ENCODE assay signal across 9 cellular contexts in genomic region chr11:33375236-33375635, GRCh38. TPM values are rescaled to one million over a fixed set of nuclear protein-coding genes. Genes with fewer than 3 reads are reported as not detected.
A peak's percentile ranks its signal among the peaks of the same experiment; 100 is the strongest.
DNase-seq lines count a peak whose midpoint lies in the region; TF ChIP-seq lines count a peak whose summit lies in the region.
"Had no signal": no experiment of that assay in that cellular context is flagged by ENCODE, and none has a peak within 500 bp of the region (broad histone marks: within the 10 kb centered on the region; RNA-seq: fewer than 3 reads in every experiment).

No MANE protein-coding gene starts in this region.

- peak overlapping the region; percentile 79 for H3K9ac ChIP-seq in adipocyte (ENCODE audit: low read length)

- H3K27me3 ChIP-seq in adipocyte (replicated peaks; ENCODE audit: control insufficient read depth, insufficient read depth, low read length) (no peaks in the 10 kb centered on the region), iPS DF 6.9 (ENCODE audit: control insufficient read depth, insufficient read depth, low read length) (peaks cover 19% of the 10 kb centered on the region), stomach (peaks cover 5 to 80% (median 30%) of the 10 kb centered on the region in 3 donors)
- H3K27me3 ChIP-seq: ovary had no signal

- H3K4me3 Mint-ChIP-seq in activated naive CD4-positive, alpha-beta T cell treated with anti-CD3 and anti-CD28 coated beads for 36 hours, result peak overlapping the region; percentile 53
- no peak overlapping the region for H3K4me3 Mint-ChIP-seq in T-helper 2 cell treated with Interferon-gamma antibody and Interleukin-4, amounts not matched to agents 5 μg/mL and 100 μg/mL, for 36 hours

- H3K27ac ChIP-seq in iPS DF 6.9 (ENCODE audit: low read length) (no peak overlapping the region), stomach (no peak overlapping the region)
- H3K27ac ChIP-seq: ovary had no signal

- H3K4me3 ChIP-seq in adipocyte (ENCODE audit: low read length) (peak overlapping the region; percentile 86), iPS DF 6.9 (ENCODE audit: low read length) (peak overlapping the region; percentile 63; the same call in 1 of the 2 replicates), stomach (peak overlapping the region in 3 of 4 donors; percentile 45 to 71 (median 54))

- no peaks in the 10 kb centered on the region for H3K9me3 ChIP-seq in adipocyte (ENCODE audit: control insufficient read depth, low read length)
- no peaks in the 10 kb centered on the region for H3K9me3 ChIP-seq in iPS DF 6.9 (ENCODE audit: control insufficient read depth, insufficient read depth, low read length)
- no peaks in the 10 kb centered on the region for H3K9me3 ChIP-seq in stomach
- H3K9me3 ChIP-seq: ovary had no signal

- peaks cover 47% of the 10 kb centered on the region for H3K27me3 Mint-ChIP-seq in activated naive CD4-positive, alpha-beta T cell treated with anti-CD3 and anti-CD28 coated beads for 36 hours (ENCODE audit: low read depth)
- peaks cover 57% of the 10 kb centered on the region for H3K27me3 Mint-ChIP-seq in T-helper 2 cell treated with Interferon-gamma antibody and Interleukin-4, amounts not matched to agents 5 μg/mL and 100 μg/mL, for 36 hours (ENCODE audit: low read depth)

- TF ChIP-seq EP300 in stomach (IDR thresholded peaks at IDR 0.05), result no peak

- H3K9me3 Mint-ChIP-seq in activated naive CD4-positive, alpha-beta T cell treated with anti-CD3 and anti-CD28 coated beads for 36 hours, result no peaks in the 10 kb centered on the region
- no peaks in the 10 kb centered on the region for H3K9me3 Mint-ChIP-seq in T-helper 2 cell treated with Interferon-gamma antibody and Interleukin-4, amounts not matched to agents 5 μg/mL and 100 μg/mL, for 36 hours

- peaks cover 2% of the 10 kb centered on the region for H3K4me1 Mint-ChIP-seq in activated naive CD4-positive, alpha-beta T cell treated with anti-CD3 and anti-CD28 coated beads for 36 hours (ENCODE audit: low read depth)
- H3K4me1 Mint-ChIP-seq in T-helper 2 cell treated with Interferon-gamma antibody and Interleukin-4, amounts not matched to agents 5 μg/mL and 100 μg/mL, for 36 hours (ENCODE audit: low read depth), result peaks cover 2% of the 10 kb centered on the region

- H3K36me3 ChIP-seq in adipocyte (ENCODE audit: control insufficient read depth, insufficient read depth, low read length, severe bottlenecking) (no peaks in the 10 kb centered on the region), iPS DF 6.9 (ENCODE audit: control insufficient read depth, insufficient read depth, low read length) (no peaks in the 10 kb centered on the region), stomach (no peaks in the 10 kb centered on the region)
- H3K36me3 ChIP-seq: ovary had no signal

- H3K36me3 Mint-ChIP-seq in activated naive CD4-positive, alpha-beta T cell treated with anti-CD3 and anti-CD28 coated beads for 36 hours (ENCODE audit: low read depth), result no peaks in the 10 kb centered on the region
- H3K36me3 Mint-ChIP-seq in T-helper 2 cell treated with Interferon-gamma antibody and Interleukin-4, amounts not matched to agents 5 μg/mL and 100 μg/mL, for 36 hours (ENCODE audit: low read depth), result no peaks in the 10 kb centered on the region

- CTCF ChIA-PET in activated naive CD4-positive, alpha-beta T cell treated with anti-CD3 and anti-CD28 coated beads for 36 hours (lab: Charles Lee), result interaction anchor here (0.8 kb wide), 1 partner anchor 13 kb away, joined by 3 read pairs; no protein-coding TSS in a partner anchor

- TF ChIP-seq POLR2A in stomach (IDR thresholded peaks at IDR 0.05), result no peak

- H3K4me1 ChIP-seq in adipocyte (ENCODE audit: control insufficient read depth, insufficient read depth, low read length) (peaks cover 16% of the 10 kb centered on the region), iPS DF 6.9 (ENCODE audit: control insufficient read depth, insufficient read depth, low read length) (no peaks in the 10 kb centered on the region; the same call in 1 of the 2 replicates), stomach (peaks cover 9 to 20% (median 16%) of the 10 kb centered on the region in 4 donors)

- WGBS in iPS DF 6.9 (ENCODE audit: insufficient coverage, insufficient read length), result no CpG with 5 or more reads among the region's 11 CpGs
- WGBS in stomach, 5 donors, result 77 to 85% (median 82%) methylated on average over 9 to 11 of the region's 11 CpGs

- no peak for TF ChIP-seq CTCF in stomach (IDR thresholded peaks at IDR 0.05)

- H3K27ac Mint-ChIP-seq in activated naive CD4-positive, alpha-beta T cell treated with anti-CD3 and anti-CD28 coated beads for 36 hours, result no peak overlapping the region
- H3K27ac Mint-ChIP-seq in T-helper 2 cell treated with Interferon-gamma antibody and Interleukin-4, amounts not matched to agents 5 μg/mL and 100 μg/mL, for 36 hours, result no peak overlapping the region

- intact Hi-C loops in activated naive CD4-positive, alpha-beta T cell treated with anti-CD3 and anti-CD28 coated beads for 36 hours (cut with micrococcal nuclease), result no loop called here
- intact Hi-C loops in stomach (cut with DNase I; ENCODE audit: low total_unique reads), result no loop called here

- no peak for DNase-seq in activated naive CD4-positive, alpha-beta T cell treated with anti-CD3 and anti-CD28 coated beads for 36 hours
- DNase-seq in activated naive CD4-positive, alpha-beta T cell (lab: John Stamatoyannopoulos, UW), result no peak
- DNase-seq in adipocyte (ENCODE audit: low read depth), result no peak
- no peak for DNase-seq in iPS DF 6.9 (ENCODE audit: low read depth, low spot score)
- no peak for DNase-seq in stomach
- no peak for DNase-seq in stimulated activated CD4-positive, alpha-beta T cell treated with anti-CD3 and anti-CD28 coated beads, Interleukin-2, amount 100 ng/mL, for 24 hours
- no peak for DNase-seq in T-helper 2 cell treated with Interferon-gamma antibody and Interleukin-4, amounts not matched to agents 5 μg/mL and 100 μg/mL, for 36 hours (ENCODE audit: low spot score)
- DNase-seq in pons (ENCODE audit: low spot score), result no peak

RNA-seq across cellular contexts. Expression of gene KIAA1549L, which starts 0.7 kb away (rescaled TPM):
- total RNA-seq in activated naive CD4-positive, alpha-beta T cell treated with anti-CD3 and anti-CD28 coated beads for 36 hours, result not detected
- under 1 TPM in 1 of 5 donors, not detected in 4; 0.37 TPM for total RNA-seq in stomach
- under 1 TPM; under 0.01 to 0.15 (median 0.15) TPM for polyA plus RNA-seq in stomach
